Comparison of ENCODE assay signal across 8 cellular contexts in genomic region chr3:32114567-32115422, GRCh38. TPM values are rescaled to one million over a fixed set of nuclear protein-coding genes. Genes with fewer than 3 reads are reported as not detected.
DNase-seq lines count a peak whose midpoint lies in the region; ATAC-seq lines count a peak whose summit lies in the region.
"Not testable (repeated sequence)": the region's sequence is repeated elsewhere in the genome, so short reads cannot be mapped to it uniquely, and the experiment has no call there.

No MANE protein-coding gene starts in this region.

- H3K9me3 ChIP-seq in naive thymus-derived CD4-positive, alpha-beta T cell (ENCODE audit: control insufficient read depth in 2 of 3, low read length in 3 of 3) = not testable (repeated sequence)

- H3K4me1 Mint-ChIP-seq in T-helper 1 cell treated with Interleukin-12 subunit alpha and Interleukin-12 subunit beta and Interleukin-4 antibody, amounts not matched to agents 30 μg/mL and 1 μg/mL, for 36 hours (ENCODE audit: low read depth) = peaks cover 39% of the 10 kb centered on the region
- peaks cover 59% of the 10 kb centered on the region for H3K4me1 Mint-ChIP-seq in activated T-cell treated with anti-CD3 and anti-CD28 coated beads, Interleukin-2, amount 50 U/mL, for 4 hours (ENCODE audit: low read depth)
- H3K4me1 Mint-ChIP-seq in activated naive CD8-positive, alpha-beta T cell treated with anti-CD3 and anti-CD28 coated beads, Interleukin-2, amount 10 ng/mL, durations not matched to agents 7 days and 5 days = peaks cover 52% of the 10 kb centered on the region
- peaks cover 40 to 96% (median 85%) of the 10 kb centered on the region in 7 donors for H3K4me1 Mint-ChIP-seq in naive thymus-derived CD4-positive, alpha-beta T cell
- peaks cover 79% of the 10 kb centered on the region for H3K4me1 Mint-ChIP-seq in stimulated activated naive CD8-positive, alpha-beta T cell treated with anti-CD3 and anti-CD28 coated beads, Interleukin-15, amount 100 ng/mL, for 72 hours

- not testable (repeated sequence) for H3K27me3 ChIP-seq in naive thymus-derived CD4-positive, alpha-beta T cell (ENCODE audit: control insufficient read depth in 2 of 2, insufficient read depth in 2 of 2, low read length in 2 of 2)

- H3K4me3 Mint-ChIP-seq in T-helper 1 cell treated with Interleukin-12 subunit alpha and Interleukin-12 subunit beta and Interleukin-4 antibody, amounts not matched to agents 30 μg/mL and 1 μg/mL, for 36 hours = peak overlapping the region; percentile 85
- H3K4me3 Mint-ChIP-seq in activated T-cell treated with anti-CD3 and anti-CD28 coated beads, Interleukin-2, amount 50 U/mL, for 4 hours = peak overlapping the region; percentile 81
- peak overlapping the region; percentile 75 for H3K4me3 Mint-ChIP-seq in activated naive CD8-positive, alpha-beta T cell treated with anti-CD3 and anti-CD28 coated beads, Interleukin-2, amount 10 ng/mL, durations not matched to agents 7 days and 5 days
- H3K4me3 Mint-ChIP-seq in naive thymus-derived CD4-positive, alpha-beta T cell = peak overlapping the region; percentile 70 to 90 (median 82)
- H3K4me3 Mint-ChIP-seq in stimulated activated naive CD8-positive, alpha-beta T cell treated with anti-CD3 and anti-CD28 coated beads, Interleukin-15, amount 100 ng/mL, for 72 hours = peak overlapping the region; percentile 53 to 67

- peak overlapping the region; percentile 33 for H3K4me3 ChIP-seq in naive thymus-derived CD4-positive, alpha-beta T cell (ENCODE audit: low read length)

- peak overlapping the region; percentile 96 for H3K27ac Mint-ChIP-seq in T-helper 1 cell treated with Interleukin-12 subunit alpha and Interleukin-12 subunit beta and Interleukin-4 antibody, amounts not matched to agents 30 μg/mL and 1 μg/mL, for 36 hours
- H3K27ac Mint-ChIP-seq in activated naive CD8-positive, alpha-beta T cell treated with anti-CD3 and anti-CD28 coated beads, Interleukin-2, amount 10 ng/mL, durations not matched to agents 7 days and 5 days = peak overlapping the region; percentile 97
- peak overlapping the region; percentile 85 to 95 (median 93) for H3K27ac Mint-ChIP-seq in naive thymus-derived CD4-positive, alpha-beta T cell
- H3K27ac Mint-ChIP-seq in stimulated activated naive CD8-positive, alpha-beta T cell treated with anti-CD3 and anti-CD28 coated beads, Interleukin-15, amount 100 ng/mL, for 72 hours = peak overlapping the region; percentile 89 to 90

- intact Hi-C loops in naive thymus-derived CD4-positive, alpha-beta T cell (cut with micrococcal nuclease) = loop anchor here (1.0 to 10.0 kb wide), 12 partner anchors 8 to 890 kb away; partner anchors contain the start of genes GPD1L (in 2 of the 2), CNOT10 (in 1 of the 2) and STT3B (in 1 of the 2)

- H3K9me3 Mint-ChIP-seq in T-helper 1 cell treated with Interleukin-12 subunit alpha and Interleukin-12 subunit beta and Interleukin-4 antibody, amounts not matched to agents 30 μg/mL and 1 μg/mL, for 36 hours; activated T-cell treated with anti-CD3 and anti-CD28 coated beads, Interleukin-2, amount 50 U/mL, for 4 hours; activated naive CD8-positive, alpha-beta T cell treated with anti-CD3 and anti-CD28 coated beads, Interleukin-2, amount 10 ng/mL, durations not matched to agents 7 days and 5 days; naive thymus-derived CD4-positive, alpha-beta T cell; stimulated activated naive CD8-positive, alpha-beta T cell treated with anti-CD3 and anti-CD28 coated beads, Interleukin-15, amount 100 ng/mL, for 72 hours: not testable (repeated sequence)

- peak; percentile 54 for ATAC-seq in GM21390 (IDR thresholded peaks at IDR 0.05; ENCODE audit: unreplicated experiment)
- ATAC-seq in activated T-cell treated with anti-CD3 and anti-CD28 coated beads, Interleukin-2, amount 50 U/mL, for 4 hours = peak; percentile 64 to 80
- ATAC-seq in activated naive CD8-positive, alpha-beta T cell treated with anti-CD3 and anti-CD28 coated beads, Interleukin-2, amount 10 ng/mL, durations not matched to agents 7 days and 5 days (ENCODE audit: low read depth) = peak; percentile 77
- peak; percentile 78 for ATAC-seq in naive thymus-derived CD4-positive, alpha-beta T cell
- peak; percentile 80 for ATAC-seq in stimulated activated naive CD8-positive, alpha-beta T cell treated with anti-CD3 and anti-CD28 coated beads, Interleukin-15, amount 100 ng/mL, for 72 hours

- not testable (repeated sequence) for H3K36me3 ChIP-seq in naive thymus-derived CD4-positive, alpha-beta T cell (ENCODE audit: control insufficient read depth in 2 of 3, insufficient read depth in 3 of 3, low read length in 3 of 3)

- H3K27ac ChIP-seq in naive thymus-derived CD4-positive, alpha-beta T cell (ENCODE audit: low read depth, low read length) = peak overlapping the region; percentile 51

- CTCF ChIA-PET in naive thymus-derived CD4-positive, alpha-beta T cell (lab: Charles Lee) = interaction anchor here (0.6 to 4.3 kb wide), 4 partner anchors 10 to 221 kb away, joined by 3 to 22 read pairs (median 4); no protein-coding TSS in a partner anchor

- H3K4me1 ChIP-seq in naive thymus-derived CD4-positive, alpha-beta T cell (ENCODE audit: control insufficient read depth in 2 of 2, insufficient read depth in 2 of 2, low read length in 2 of 2) = peaks cover 18 to 36% of the 10 kb centered on the region in 2 donors

- peaks cover 21% of the 10 kb centered on the region for H3K36me3 Mint-ChIP-seq in T-helper 1 cell treated with Interleukin-12 subunit alpha and Interleukin-12 subunit beta and Interleukin-4 antibody, amounts not matched to agents 30 μg/mL and 1 μg/mL, for 36 hours (ENCODE audit: low read depth)
- H3K36me3 Mint-ChIP-seq in activated T-cell treated with anti-CD3 and anti-CD28 coated beads, Interleukin-2, amount 50 U/mL, for 4 hours (ENCODE audit: insufficient read depth) = not testable (repeated sequence)
- peaks cover 36% of the 10 kb centered on the region for H3K36me3 Mint-ChIP-seq in activated naive CD8-positive, alpha-beta T cell treated with anti-CD3 and anti-CD28 coated beads, Interleukin-2, amount 10 ng/mL, durations not matched to agents 7 days and 5 days
- H3K36me3 Mint-ChIP-seq in naive thymus-derived CD4-positive, alpha-beta T cell = peaks cover 0 to 38% (median 0%) of the 10 kb centered on the region in 5 donors

- POLR2A ChIA-PET in activated naive CD8-positive, alpha-beta T cell treated with anti-CD3 and anti-CD28 coated beads, Interleukin-2, amount 10 ng/mL, durations not matched to agents 7 days and 5 days (lab: Charles Lee) = interaction anchor here (0.9 to 3.3 kb wide), 6 partner anchors 9 to 582 kb away, joined by 3 to 17 read pairs (median 6); partner anchors contain the start of genes GPD1L and STT3B
- POLR2A ChIA-PET in naive thymus-derived CD4-positive, alpha-beta T cell (lab: Charles Lee) = interaction anchor here (0.7 to 2.6 kb wide), 9 partner anchors 9 to 582 kb away, joined by 3 to 13 read pairs (median 3); partner anchors contain the start of genes GPD1L and STT3B

- not testable (repeated sequence) for H3K27me3 Mint-ChIP-seq in T-helper 1 cell treated with Interleukin-12 subunit alpha and Interleukin-12 subunit beta and Interleukin-4 antibody, amounts not matched to agents 30 μg/mL and 1 μg/mL, for 36 hours (ENCODE audit: low read depth); activated T-cell treated with anti-CD3 and anti-CD28 coated beads, Interleukin-2, amount 50 U/mL, for 4 hours (ENCODE audit: low read depth); activated naive CD8-positive, alpha-beta T cell treated with anti-CD3 and anti-CD28 coated beads, Interleukin-2, amount 10 ng/mL, durations not matched to agents 7 days and 5 days; naive thymus-derived CD4-positive, alpha-beta T cell; stimulated activated naive CD8-positive, alpha-beta T cell treated with anti-CD3 and anti-CD28 coated beads, Interleukin-15, amount 100 ng/mL, for 72 hours

- peak; percentile 40 to 44 for DNase-seq in activated CD4-positive, alpha-beta T cell treated with anti-CD3 and anti-CD28 coated beads, Interleukin-2, amount 50 U/mL, for 4 hours
- peak; percentile 51 for DNase-seq in activated T-cell treated with anti-CD3 and anti-CD28 coated beads, Interleukin-2, amount 50 U/mL, for 4 hours
- peak; percentile 69 for DNase-seq in activated naive CD8-positive, alpha-beta T cell treated with anti-CD3 and anti-CD28 coated beads, Interleukin-2, amount 10 ng/mL, durations not matched to agents 7 days and 5 days
- peak; percentile 18 to 90 (median 83) for DNase-seq in naive thymus-derived CD4-positive, alpha-beta T cell
- DNase-seq in stimulated activated CD4-positive, alpha-beta T cell treated with anti-CD3 and anti-CD28 coated beads, TNF-alpha, amount 100 ng/mL, for 48 hours (ENCODE audit: low read depth in 3 of 3) = peak; percentile 23 to 46 (median 41)
- peak; percentile 75 to 86 for DNase-seq in stimulated activated naive CD8-positive, alpha-beta T cell treated with anti-CD3 and anti-CD28 coated beads, Interleukin-15, amount 100 ng/mL, for 72 hours

RNA-seq across cellular contexts. Expression of gene GPD1L, which starts 8.4 kb away (rescaled TPM):
- 10 to 100 TPM; 13.3 to 13.8 (median 13.8) TPM for total RNA-seq in activated T-cell treated with anti-CD3 and anti-CD28 coated beads, Interleukin-2, amount 50 U/mL, for 4 hours
- total RNA-seq in activated naive CD8-positive, alpha-beta T cell treated with anti-CD3 and anti-CD28 coated beads, Interleukin-2, amount 10 ng/mL, durations not matched to agents 7 days and 5 days = 10 to 100 TPM; 27.8 to 31.0 TPM
- 10 to 100 TPM; 14.1 to 23.8 (median 21.4) TPM for total RNA-seq in naive thymus-derived CD4-positive, alpha-beta T cell
- 10 to 100 TPM; 10.6 to 14.6 TPM for polyA plus RNA-seq in naive thymus-derived CD4-positive, alpha-beta T cell

Comparison
In these comparisons a context has a peak if more than half of its experiments do, and no peak if none do; other contexts are left out.
1. Peak in every context shown above with its lines: DNase-seq, ATAC-seq, H3K4me3 ChIP-seq and H3K27ac ChIP-seq.